In genomic region chrX:53265771-53266170, GRCh38 we compare ENCODE assay signal across 1 cellular context.
TF ChIP-seq lines count a peak whose summit lies in the region.

No MANE protein-coding gene starts in this region.

TF ChIP-seq in A549, 52 proteins besides CTCF, POLR2A, EP300 and RAD21 (continued from another document):
- peak; percentile 91 for TF ChIP-seq HES2 (IDR thresholded peaks at IDR 0.05)
- TF ChIP-seq BCL3 (IDR thresholded peaks at IDR 0.05), result peak; percentile 63; the same call in 1 of the 3 replicates
- 0 out of 2 replicates have a peak, but pooled peaks have one; percentile 24 for TF ChIP-seq GATA3 (IDR thresholded peaks at IDR 0.05; ENCODE audit: borderline replicate concordance)
- no peak for TF ChIP-seq ZFP36 (IDR thresholded peaks at IDR 0.05; ENCODE audit: borderline replicate concordance, partially characterized antibody)
- TF ChIP-seq NR3C1 (IDR thresholded peaks at IDR 0.05), result no peak
- TF ChIP-seq ZSCAN20 (CRISPR knock-in tag; IDR thresholded peaks at IDR 0.05), result no peak
- TF ChIP-seq ZC3H11A (IDR thresholded peaks at IDR 0.05), result no peak
- TF ChIP-seq TFCP2L1 (CRISPR knock-in tag; IDR thresholded peaks at IDR 0.05), result no peak
- TF ChIP-seq RCOR1 (IDR thresholded peaks at IDR 0.05; ENCODE audit: low read depth, low read length), result no peak
- TF ChIP-seq CBX2 (IDR thresholded peaks at IDR 0.05; ENCODE audit: borderline replicate concordance, low read depth), result no peak
- TF ChIP-seq ZNF302 (CRISPR knock-in tag; IDR thresholded peaks at IDR 0.05), result no peak
- TF ChIP-seq ELK1 (IDR thresholded peaks at IDR 0.05; ENCODE audit: low read depth, low read length), result no peak
- no peak for TF ChIP-seq HMGXB4 (CRISPR knock-in tag; IDR thresholded peaks at IDR 0.05; ENCODE audit: borderline replicate concordance)
- peak; percentile 50; the same call in 1 of the 2 replicates for TF ChIP-seq FOSL2 (IDR thresholded peaks at IDR 0.05)
- TF ChIP-seq FOSL2 (CRISPR knock-in tag; IDR thresholded peaks at IDR 0.05), result peak; percentile 49
- TF ChIP-seq CBX8 (IDR thresholded peaks at IDR 0.05), result no peak
- TF ChIP-seq EHMT2 (IDR thresholded peaks at IDR 0.05; ENCODE audit: low read depth), result no peak
- no peak for TF ChIP-seq HOXB13 (CRISPR knock-in tag; IDR thresholded peaks at IDR 0.05; ENCODE audit: low read depth)
- no peak for TF ChIP-seq PHF8 (IDR thresholded peaks at IDR 0.05; ENCODE audit: borderline replicate concordance, low read depth)
- TF ChIP-seq FOXS1 (CRISPR knock-in tag; IDR thresholded peaks at IDR 0.05), result no peak
- no peak for TF ChIP-seq E2F6 (IDR thresholded peaks at IDR 0.05; ENCODE audit: borderline replicate concordance, low read depth)
- no peak for TF ChIP-seq MAZ (IDR thresholded peaks at IDR 0.05; ENCODE audit: borderline replicate concordance, low read depth, low read length)
- TF ChIP-seq BHLHE40 (IDR thresholded peaks at IDR 0.05; ENCODE audit: low read depth, low read length), result no peak
- no peak for TF ChIP-seq NPAS2 (CRISPR knock-in tag; IDR thresholded peaks at IDR 0.05; ENCODE audit: borderline replicate concordance)
- peak; percentile 98 for TF ChIP-seq CEBPB (IDR thresholded peaks at IDR 0.05)
- TF ChIP-seq PBX3 (IDR thresholded peaks at IDR 0.05), result no peak
- TF ChIP-seq JUNB (IDR thresholded peaks at IDR 0.05), result peak; percentile 77
- no peak for TF ChIP-seq CHD2 (IDR thresholded peaks at IDR 0.05; ENCODE audit: low read length, partially characterized antibody)
- TF ChIP-seq ATOH8 (CRISPR knock-in tag; IDR thresholded peaks at IDR 0.05; ENCODE audit: low read depth), result no peak
- no peak for TF ChIP-seq SREBF2 (IDR thresholded peaks at IDR 0.05)
- no peak for TF ChIP-seq RFX5 (IDR thresholded peaks at IDR 0.05)
- no peak for TF ChIP-seq SMC3 (IDR thresholded peaks at IDR 0.05)
- TF ChIP-seq RNF2 (IDR thresholded peaks at IDR 0.05; ENCODE audit: borderline replicate concordance, low read depth), result no peak
- no peak for TF ChIP-seq EHF (CRISPR knock-in tag; IDR thresholded peaks at IDR 0.05)
